In the genomic region with DNA sequence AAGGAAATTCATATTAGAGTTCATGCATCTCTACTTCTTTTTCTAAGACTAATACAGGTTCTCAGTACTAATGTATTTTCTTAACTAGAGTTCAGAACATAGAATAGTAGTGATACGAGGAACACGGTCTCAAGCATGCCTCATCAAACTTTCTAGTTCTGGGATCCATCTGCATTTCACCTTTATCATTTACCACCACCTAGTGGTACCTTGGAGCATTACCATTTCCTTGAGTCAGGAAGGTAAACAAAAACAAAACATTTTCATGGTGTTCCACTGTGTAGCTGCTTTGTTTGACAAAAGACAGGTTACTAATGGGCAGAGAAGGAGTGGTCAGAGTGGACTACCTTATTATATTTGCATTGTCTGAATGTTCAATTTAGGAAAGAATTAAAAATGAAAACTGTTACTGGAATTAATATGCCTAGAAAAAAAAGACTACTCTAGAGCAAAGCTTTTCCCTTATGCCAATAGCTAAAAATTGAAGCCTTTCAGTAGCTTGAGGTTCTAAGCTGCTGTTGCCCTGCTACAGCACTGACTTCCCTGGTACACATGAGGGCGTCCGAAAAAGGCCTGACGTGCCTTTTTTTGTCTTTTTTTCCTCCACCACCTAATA, we compare ENCODE assay signal across 8 cellular contexts. TPM values are rescaled to one million over a fixed set of nuclear protein-coding genes. Genes with fewer than 3 reads are reported as not detected.
A peak's percentile ranks its signal among the peaks of the same experiment; 100 is the strongest.
DNase-seq lines count a peak whose midpoint lies in the region; ATAC-seq, FAIRE-seq and TF ChIP-seq lines count a peak whose summit lies in the region.

No MANE protein-coding gene starts in this region.

- FAIRE-seq in keratinocyte (lab: Jason Lieb, UNC): peak; percentile 67

- H3K9ac ChIP-seq in keratinocyte (ENCODE audit: control insufficient read depth, extremely low read depth, insufficient read depth, low read length): no peak overlapping the region
- H3K9ac ChIP-seq in subcutaneous abdominal adipose tissue (ENCODE audit: low read length in 5 of 5): no peak overlapping the region

- H3K79me2 ChIP-seq in keratinocyte (ENCODE audit: control insufficient read depth, insufficient read depth, low read length): no peaks in the 10 kb centered on the region

- ATAC-seq in GM18868 (IDR thresholded peaks at IDR 0.05; ENCODE audit: unreplicated experiment): peak; percentile 72

- H3K4me2 ChIP-seq in keratinocyte (ENCODE audit: control insufficient read depth, extremely low read depth, insufficient read depth, low read depth, low read length): no peak overlapping the region

- dilution Hi-C loops in keratinocyte (cut with MboI; ENCODE audit: extremely low pct_ligation_motif_present, low sequenced_read_pairs): no loop called here

- peak; percentile 49 to 78 (median 59) for TF ChIP-seq CTCF in keratinocyte (optimal IDR thresholded peaks at IDR 0.05 in 1 of 3, IDR thresholded peaks at IDR 0.05 in 1 of 3, conservative IDR thresholded peaks at IDR 0.05 in 1 of 3; ENCODE audit: extremely low read depth in 1 of 3, insufficient read depth in 2 of 3, low read length in 3 of 3)

- H2AFZ ChIP-seq in keratinocyte (ENCODE audit: control insufficient read depth, low read length): no peak overlapping the region

- H3K27me3 ChIP-seq in keratinocyte (ENCODE audit: control insufficient read depth, extremely low read depth, insufficient read depth, low read length) (no peaks in the 10 kb centered on the region), subcutaneous abdominal adipose tissue (ENCODE audit: control insufficient read depth in 5 of 5, insufficient read depth in 4 of 5, low read length in 5 of 5) (no peaks in the 10 kb centered on the region)

- H4K20me1 ChIP-seq in keratinocyte (ENCODE audit: control insufficient read depth, extremely low read depth, insufficient read depth, low read length): no peaks in the 10 kb centered on the region

- H3K9me3 ChIP-seq in keratinocyte (ENCODE audit: control insufficient read depth, low read depth, low read length): no peaks in the 10 kb centered on the region
- no peaks in the 10 kb centered on the region for H3K9me3 ChIP-seq in subcutaneous abdominal adipose tissue (ENCODE audit: control insufficient read depth in 5 of 5, low read length in 5 of 5)

- DNase-seq in CD1c-positive myeloid dendritic cell (ENCODE audit: extremely low spot score) (peak; percentile 61), HS-5 (ENCODE audit: low read depth) (peak; percentile 38), NOMO-1 treated with DMSO at 0.1 percent for 48 hours (lab: John Stamatoyannopoulos, UW; ENCODE audit: unreplicated experiment) (peak; percentile 47), T47D (ENCODE audit: low read depth in 1 of 2, low spot score in 1 of 2) (peak; percentile 50 to 86), keratinocyte (ENCODE audit: low read depth, low spot score) (peak; percentile 19)
- no peak for DNase-seq in activated T-cell treated with anti-CD3 and anti-CD28 coated beads, Interleukin-2, amount 50 U/mL, for 48 hours

- H3K4me3 ChIP-seq in keratinocyte (ENCODE audit: control insufficient read depth in 2 of 3, extremely low read depth in 1 of 3, insufficient read depth in 2 of 3, low read depth in 1 of 3, low read length in 3 of 3): no peak overlapping the region
- no peak overlapping the region for H3K4me3 ChIP-seq in subcutaneous abdominal adipose tissue (ENCODE audit: low read depth in 1 of 5, low read length in 5 of 5)

- H3K27ac ChIP-seq in keratinocyte (ENCODE audit: control insufficient read depth, insufficient read depth, low read length) (no peak overlapping the region), subcutaneous abdominal adipose tissue (ENCODE audit: low read depth, low read length) (peak overlapping the region; percentile 9)

- no peaks in the 10 kb centered on the region for H3K9me1 ChIP-seq in keratinocyte (ENCODE audit: control insufficient read depth, extremely low read depth, insufficient read depth, low read length)

- in situ Hi-C loops in T47D (cut with HindIII; ENCODE audit: low pct_unique_long_range_greater_than_20kb, low sequenced_read_pairs): no loop called here

- peaks cover 3 to 9% of the 10 kb centered on the region in 2 experiments for H3K36me3 ChIP-seq in keratinocyte (ENCODE audit: control insufficient read depth in 2 of 2, extremely low read depth in 1 of 2, insufficient read depth in 2 of 2, low read length in 2 of 2)
- peaks cover 20 to 65% (median 33%) of the 10 kb centered on the region in 5 donors for H3K36me3 ChIP-seq in subcutaneous abdominal adipose tissue (ENCODE audit: control insufficient read depth in 5 of 5, insufficient read depth in 5 of 5, low read length in 5 of 5)

- H3K4me1 ChIP-seq in keratinocyte (ENCODE audit: control insufficient read depth, extremely low read depth, insufficient read depth, low read length) (no peaks in the 10 kb centered on the region), subcutaneous abdominal adipose tissue (ENCODE audit: control insufficient read depth in 5 of 5, insufficient read depth in 5 of 5, low read length in 5 of 5) (peaks cover 0 to 2% (median 0%) of the 10 kb centered on the region in 5 donors)

RNA-seq across cellular contexts. Expression of gene STARD3NL, which starts 44.5 kb away (rescaled TPM):
- polyA plus RNA-seq in keratinocyte: 28.3 to 45.1 TPM (median 32.8 TPM) in 3 replicates
- 7.7 TPM for polyA plus RNA-seq in keratinocyte (2011; ENCODE audit: low read depth)
- 24.7 and 39.8 TPM in 2 replicates for polyA plus RNA-seq in keratinocyte (2011; cell fraction: cytosol; rRNA removed)
- polyA plus RNA-seq in keratinocyte (2011; cell fraction: nucleus; rRNA removed): 13.0 and 14.4 TPM in 2 replicates
- polyA plus RNA-seq in keratinocyte (2012; ENCODE audit: low replicate concordance): 7.9 and 26.4 TPM in 2 replicates
- 5.8 to 17.8 TPM (median 12.1 TPM) in 3 replicates for polyA minus RNA-seq in keratinocyte
- 11.5 TPM for polyA minus RNA-seq in keratinocyte (2011; cell fraction: cytosol; rRNA and poly(A)+ RNA removed)
- 6.1 and 7.9 TPM in 2 replicates for polyA minus RNA-seq in keratinocyte (2011; cell fraction: nucleus; rRNA and poly(A)+ RNA removed)

Comparison
In these comparisons a context has a peak if more than half of its experiments do, and no peak if none do; other contexts are left out.
1. DNase-seq: peak in CD1c-positive myeloid dendritic cell (single experiment), HS-5 (single experiment), NOMO-1 treated with DMSO at 0.1 percent for 48 hours (single experiment), T47D (2 of 2) and keratinocyte (single experiment); none in activated T-cell treated with anti-CD3 and anti-CD28 coated beads, Interleukin-2, amount 50 U/mL, for 48 hours (0 of 2).